ENCODE assay signal across 13 cellular contexts in the genomic region with DNA sequence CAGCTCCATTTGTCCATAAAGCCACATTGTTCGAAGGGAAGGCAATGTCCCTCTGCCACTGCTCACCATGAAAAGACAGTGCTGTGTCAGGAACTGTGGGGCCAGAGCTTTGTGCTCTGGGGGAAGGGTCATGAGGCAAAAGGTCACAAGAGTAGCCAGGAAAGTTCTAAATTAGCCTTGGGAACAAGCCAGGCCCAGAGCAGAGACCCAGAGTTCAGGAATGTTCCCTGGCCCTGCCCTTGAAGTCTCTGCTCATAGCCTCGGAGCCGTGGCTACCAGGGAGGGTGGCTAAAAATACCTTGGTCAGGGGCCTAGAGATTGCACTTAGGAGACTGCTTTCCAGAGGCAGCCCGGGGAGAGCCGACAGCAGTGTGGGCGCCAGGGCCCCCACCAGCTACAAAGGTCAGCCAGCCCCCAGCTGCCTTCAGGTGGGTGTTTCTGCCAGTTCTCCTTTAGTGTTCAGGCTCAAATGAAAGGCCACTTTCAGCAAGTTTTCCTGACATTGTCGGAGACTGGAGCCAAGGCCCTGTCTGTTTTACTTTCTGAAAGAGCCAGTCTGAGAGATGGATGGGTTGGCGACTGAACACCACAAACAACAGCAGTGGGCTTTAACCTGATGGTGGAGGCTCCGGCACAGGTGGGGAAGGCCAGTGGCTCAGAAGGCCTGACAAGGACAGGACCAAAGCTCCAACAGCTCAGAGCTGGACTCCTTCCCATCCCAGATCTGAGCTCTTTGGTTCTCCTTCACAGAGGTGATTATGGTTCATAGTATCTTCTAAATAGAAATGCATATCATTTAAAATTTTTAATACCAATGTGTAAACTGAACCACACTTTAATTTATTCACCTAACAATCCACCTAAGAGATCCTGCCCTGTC.
DNase-seq lines count a peak whose midpoint lies in the region; ATAC-seq, FAIRE-seq and TF ChIP-seq lines count a peak whose summit lies in the region.
"Had no signal": no experiment of that assay in that cellular context is flagged by ENCODE, and none has a peak within 500 bp of the region (broad histone marks: within the 10 kb centered on the region; RNA-seq: fewer than 3 reads in every experiment).

No MANE protein-coding gene starts in this region.

- H2BK20ac ChIP-seq in H1 (ENCODE audit: low read length), result no peak overlapping the region

- H4K8ac ChIP-seq in H1 (ENCODE audit: extremely low read depth, insufficient read depth, low read length), result no peak overlapping the region

- peaks cover 46% of the 10 kb centered on the region for H3K4me1 Mint-ChIP-seq in Caco-2 (ENCODE audit: low read depth, unreplicated experiment)

- TF ChIP-seq EP300 in H1 (IDR thresholded peaks at IDR 0.05; ENCODE audit: borderline replicate concordance in 1 of 2, low read depth in 2 of 2, low read length in 2 of 2), result no peak

- H2BK120ac ChIP-seq in H1 (replicated peaks; ENCODE audit: low read depth, low read length), result no peak overlapping the region

- H3K4me2 ChIP-seq in H1 (ENCODE audit: insufficient read depth in 1 of 2, low read depth in 2 of 2, low read length in 2 of 2), result no peak overlapping the region

- H4K91ac ChIP-seq in H1 (replicated peaks; ENCODE audit: insufficient read length, low read length), result no peak overlapping the region

- H3K27me3 Mint-ChIP-seq in Caco-2 (ENCODE audit: insufficient read depth, unreplicated experiment), result no peaks in the 10 kb centered on the region

- no peak overlapping the region for H2AK5ac ChIP-seq in H1 (ENCODE audit: low read depth, low read length)

- TF ChIP-seq CTCF in Caco-2 (IDR thresholded peaks at IDR 0.05; ENCODE audit: insufficient read depth in 1 of 2, low read depth in 1 of 2, low read length in 1 of 2, severe bottlenecking in 1 of 2, unreplicated experiment in 1 of 2), result no peak
- no peak for TF ChIP-seq CTCF in H1 (IDR thresholded peaks at IDR 0.05; ENCODE audit: control extremely low read depth in 1 of 3, insufficient read depth in 1 of 3, low read depth in 1 of 3, low read length in 3 of 3)

- no peak overlapping the region for H2AFZ ChIP-seq in H1 (ENCODE audit: low read length)

- peaks cover 26% of the 10 kb centered on the region for H3K4me1 ChIP-seq in Caco-2
- H3K4me1 ChIP-seq in H1 (replicated peaks in 1 of 4; ENCODE audit: control insufficient read depth in 3 of 4, insufficient read depth in 4 of 4, low read length in 3 of 4), result no peaks in the 10 kb centered on the region
- H3K4me1 ChIP-seq: HAP-1, sigmoid colon had no signal

- no peak overlapping the region for H4K5ac ChIP-seq in H1 (ENCODE audit: insufficient read length, low read depth, low read length)

- H3K4me3 ChIP-seq in Caco-2 (ENCODE audit: low read depth, low read length) (no peak overlapping the region), H1 (ENCODE audit: extremely low read depth in 1 of 4, insufficient read depth in 2 of 4, low read depth in 3 of 4, low read length in 4 of 4) (no peak overlapping the region)
- H3K4me3 ChIP-seq: HAP-1, sigmoid colon, SJCRH30, stomach had no signal

- no peak overlapping the region for H3K18ac ChIP-seq in H1 (ENCODE audit: extremely low read depth, low read length)

- H3K4ac ChIP-seq in H1 (replicated peaks; ENCODE audit: insufficient read length, low read depth, low read length), result no peak overlapping the region

- H3K27me3 ChIP-seq in Caco-2 (replicated peaks; ENCODE audit: control insufficient read depth, insufficient read depth, low read length), result no peaks in the 10 kb centered on the region
- H3K27me3 ChIP-seq in H1 (replicated peaks in 1 of 4; ENCODE audit: control insufficient read depth in 3 of 4, extremely low read depth in 1 of 4, insufficient read depth in 3 of 4, low read length in 3 of 4), result no peaks in the 10 kb centered on the region
- H3K27me3 ChIP-seq: SJCRH30 had no signal

- TF ChIP-seq POLR2A in H1 (IDR thresholded peaks at IDR 0.05; ENCODE audit: control extremely low read depth in 1 of 2, low read depth in 2 of 2, low read length in 2 of 2) (no peak), erythroblast (IDR thresholded peaks at IDR 0.05; ENCODE audit: low read length) (no peak)

- no peak overlapping the region for H2BK5ac ChIP-seq in H1 (ENCODE audit: low read depth, low read length)

- no peak overlapping the region for H2BK15ac ChIP-seq in H1 (ENCODE audit: low read length)

- no peaks in the 10 kb centered on the region for H3K23me2 ChIP-seq in H1 (ENCODE audit: low read depth, low read length)

- no TSS peak for BruUV-seq in Caco-2 (replicated peaks; lab: Mats Ljungman, UMichigan)

- no peak overlapping the region for H3K56ac ChIP-seq in H1 (replicated peaks; ENCODE audit: insufficient read length, low read depth, low read length)

- H3K14ac ChIP-seq in H1 (ENCODE audit: insufficient read length), result no peak overlapping the region

- no peak overlapping the region for H3K23ac ChIP-seq in H1 (ENCODE audit: insufficient read length)

- no peak for FAIRE-seq in H1 (lab: Jason Lieb, UNC)

- no peak for TF ChIP-seq RAD21 in H1 (IDR thresholded peaks at IDR 0.05 in 1 of 2, conservative IDR thresholded peaks at IDR 0.05 in 1 of 2; ENCODE audit: low read depth in 2 of 2, low read length in 2 of 2)

- no peaks in the 10 kb centered on the region for H3K79me2 ChIP-seq in H1 (ENCODE audit: control insufficient read depth in 1 of 2, insufficient read depth in 2 of 2, low read length in 2 of 2)

- H3K79me1 ChIP-seq in H1 (ENCODE audit: low read depth, low read length), result no peaks in the 10 kb centered on the region

- CTCF ChIA-PET in Caco-2 (lab: Charles Lee), result interaction anchor here (1.1 to 1.8 kb wide), 3 partner anchors 9 to 23 kb away, joined by 4 to 9 read pairs (median 6); no protein-coding TSS in a partner anchor
- CTCF ChIA-PET in H1 (lab: Charles Lee; ENCODE audit: partially characterized antibody), result interaction anchor here (0.7 to 1.6 kb wide), 4 partner anchors 9 to 25 kb away, joined by 3 to 6 read pairs (median 4); no protein-coding TSS in a partner anchor

- no peak overlapping the region for H3K4me3 Mint-ChIP-seq in Caco-2 (ENCODE audit: unreplicated experiment)

- H3K9ac ChIP-seq in H1 (replicated peaks in 1 of 4; ENCODE audit: extremely low read depth in 1 of 4, low read depth in 3 of 4, low read length in 3 of 4), result no peak overlapping the region

- no peak overlapping the region for H3K27ac ChIP-seq in H1 (ENCODE audit: low read depth, low read length)
- H3K27ac ChIP-seq: SJCRH30 had no signal

- H3K9me3 Mint-ChIP-seq in Caco-2 (ENCODE audit: unreplicated experiment), result peaks cover 30% of the 10 kb centered on the region

- H3K9me3 ChIP-seq in Caco-2, result peaks cover 11% of the 10 kb centered on the region; the same call in 1 of the 2 replicates
- no peaks in the 10 kb centered on the region for H3K9me3 ChIP-seq in H1 (ENCODE audit: insufficient read depth in 2 of 2, low read depth in 1 of 2, low read length in 1 of 2)
- H3K9me3 ChIP-seq: HAP-1, sigmoid colon, stomach had no signal

- 0 out of 2 replicates have a peak overlapping the region, but pooled peaks have one; percentile 35 for H2BK12ac ChIP-seq in H1 (ENCODE audit: low read depth, low read length)

- 91% methylated on average over 9 of the region's 9 CpGs; no CpG with 5 or more reads in 1 of the 2 experiments for WGBS in H1 (ENCODE audit: extremely low coverage in 1 of 2, insufficient coverage in 1 of 2, insufficient read length in 1 of 2, insufficient replicate concordance in 2 of 2, low coverage in 1 of 2, low lambda C conversion rate in 2 of 2, missing lambda C conversion rate in 1 of 2), 2 experiments

- ATAC-seq in left lobe of liver (peak; percentile 92), HG03039 (IDR thresholded peaks at IDR 0.05; ENCODE audit: unreplicated experiment) (no peak), GM21526 (IDR thresholded peaks at IDR 0.05; ENCODE audit: low FRiP score, unreplicated experiment) (no peak)

- H3K36me3 ChIP-seq in Caco-2 (ENCODE audit: control insufficient read depth, insufficient read depth, low read length), result no peaks in the 10 kb centered on the region
- H3K36me3 ChIP-seq in H1 (ENCODE audit: control insufficient read depth in 2 of 4, insufficient read depth in 4 of 4, low read length in 3 of 4), result no peaks in the 10 kb centered on the region
- H3K36me3 ChIP-seq: HAP-1, sigmoid colon, SJCRH30, stomach had no signal

- H4K20me1 ChIP-seq in H1 (replicated peaks in 1 of 2; ENCODE audit: control insufficient read depth in 1 of 2, insufficient read depth in 2 of 2, low read length in 2 of 2), result no peaks in the 10 kb centered on the region

- intact Hi-C loops in Caco-2 (cut with micrococcal nuclease; ENCODE audit: unreplicated experiment), result no loop called here

- POLR2A ChIA-PET in Caco-2 (lab: Charles Lee), result interaction anchor here (0.6 to 1.3 kb wide), 4 partner anchors 9 to 83 kb away, joined by 3 to 6 read pairs (median 3); no protein-coding TSS in a partner anchor
- POLR2A ChIA-PET in H1 (lab: Charles Lee; ENCODE audit: partially characterized antibody), result no interaction called here

- DNase-seq in Caco-2 (peak in 1 of 2 experiments; percentile 69), H1 (ENCODE audit: low read depth in 1 of 2, low spot score in 2 of 2) (no peak), left lobe of liver (ENCODE audit: low spot score) (peak; percentile 58), renal cortical epithelial cell (ENCODE audit: low read depth) (peak; percentile 36), erythroblast (lab: John Stamatoyannopoulos, UW) (no peak), ureter (ENCODE audit: low spot score) (no peak)
- DNase-seq: COR-L47, sigmoid colon, stomach had no signal

- H3K36me3 Mint-ChIP-seq in Caco-2 (ENCODE audit: insufficient read depth, unreplicated experiment), result peaks cover 14% of the 10 kb centered on the region

- peak overlapping the region; percentile 46 for H3K27ac Mint-ChIP-seq in Caco-2 (ENCODE audit: unreplicated experiment)

TF ChIP-seq in H1, 55 proteins besides CTCF, POLR2A, EP300 and RAD21:
- no peak for TF ChIP-seq ZNF274 (IDR thresholded peaks at IDR 0.05; ENCODE audit: borderline replicate concordance, extremely low read depth, low read length)

Comparison
In these comparisons a context has a peak if more than half of its experiments do, and no peak if none do; other contexts are left out.
1. DNase-seq: peak in left lobe of liver (single experiment) and renal cortical epithelial cell (single experiment); none in H1 (0 of 2), erythroblast (0 of 2) and ureter (single experiment).